Comparison of ENCODE assay signal across 11 cellular contexts in the genomic region with DNA sequence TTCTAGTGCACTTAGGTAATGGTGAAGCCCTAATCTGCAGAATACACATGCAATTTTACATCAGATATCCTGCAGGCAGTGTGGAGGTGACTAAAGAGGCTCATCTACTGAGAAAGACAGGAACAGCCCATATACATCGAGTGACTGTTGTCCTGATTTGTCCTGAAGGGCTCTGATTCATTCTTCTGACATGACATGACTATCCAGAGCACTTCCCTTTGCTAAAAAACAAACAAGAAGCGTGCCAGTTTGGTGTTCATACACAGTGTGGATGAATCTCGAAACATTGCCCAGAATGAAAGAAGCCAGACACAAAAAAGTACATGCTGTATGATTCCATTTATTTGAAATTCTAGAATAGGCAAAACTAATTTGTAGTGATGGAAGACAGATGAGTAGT. TPM values are rescaled to one million over a fixed set of nuclear protein-coding genes. Genes with fewer than 3 reads are reported as not detected.
A peak's percentile ranks its signal among the peaks of the same experiment; 100 is the strongest.
DNase-seq lines count a peak whose midpoint lies in the region; ATAC-seq and TF ChIP-seq lines count a peak whose summit lies in the region.
"Had no signal": no experiment of that assay in that cellular context is flagged by ENCODE, and none has a peak within 500 bp of the region (broad histone marks: within the 10 kb centered on the region; RNA-seq: fewer than 3 reads in every experiment).

No MANE protein-coding gene starts in this region.

- no peaks in the 10 kb centered on the region for H3K9me3 ChIP-seq in liver (ENCODE audit: control insufficient read depth in 4 of 4, low read length in 3 of 4)

- H3K4me1 ChIP-seq in liver (ENCODE audit: control insufficient read depth in 4 of 4, insufficient read depth in 4 of 4, low read length in 3 of 4) = peaks cover 0 to 7% (median under 1%) of the 10 kb centered on the region in 4 donors

- TF ChIP-seq CTCF in brain microvascular endothelial cell (IDR thresholded peaks at IDR 0.05; ENCODE audit: low read depth, low read length, missing control alignments) = no peak
- no peak for TF ChIP-seq CTCF in liver (IDR thresholded peaks at IDR 0.05; ENCODE audit: low read depth, low read length, missing input control)

- H3K36me3 ChIP-seq in brain microvascular endothelial cell (replicated peaks) = no peaks in the 10 kb centered on the region
- H3K36me3 ChIP-seq in liver (ENCODE audit: control insufficient read depth in 4 of 4, insufficient read depth in 3 of 4, low read depth in 1 of 4, low read length in 3 of 4) = no peaks in the 10 kb centered on the region

- H3K9ac ChIP-seq in liver (ENCODE audit: low read depth in 1 of 2, low read length in 2 of 2) = no peak overlapping the region

- in situ Hi-C loops in brain microvascular endothelial cell (cut with HindIII; ENCODE audit: low pct_ligation_motif_present, low sequenced_read_pairs) = no loop called here

- H3K4me3 ChIP-seq in brain microvascular endothelial cell (ENCODE audit: low read depth, low read length) (no peak overlapping the region), liver (ENCODE audit: low read depth in 1 of 3, low read length in 3 of 3) (no peak overlapping the region)

- peak; percentile 76 for DNase-seq in DMS53 (lab: John Stamatoyannopoulos, UW)
- DNase-seq in M059J (ENCODE audit: low read depth) = peak; percentile 89
- peak; percentile 61 for DNase-seq in brain microvascular endothelial cell
- DNase-seq in activated T-cell treated with anti-CD3 and anti-CD28 coated beads, Interleukin-2, amount 50 U/mL, for 48 hours = no peak
- DNase-seq in NCI-H1105 treated with DMSO at 0.1 percent for 48 hours (lab: John Stamatoyannopoulos, UW) = no peak
- DNase-seq: activated T-cell treated with anti-CD3 and anti-CD28 coated beads, Interleukin-2, amount 50 U/mL, for 1 hour; GOT3 had no signal

- WGBS in liver = 24% methylated on average over 3 of the region's 3 CpGs

- H3K27me3 ChIP-seq in brain microvascular endothelial cell (replicated peaks) (no peaks in the 10 kb centered on the region), liver (ENCODE audit: control insufficient read depth in 4 of 4, insufficient read depth in 4 of 4, low read length in 3 of 4) (no peaks in the 10 kb centered on the region)

- no peak for TF ChIP-seq RAD21 in liver (IDR thresholded peaks at IDR 0.05)

- ATAC-seq in GM19452 (IDR thresholded peaks at IDR 0.05; ENCODE audit: unreplicated experiment) (no peak), HG03432 (IDR thresholded peaks at IDR 0.05; ENCODE audit: unreplicated experiment) (no peak)

- H3K27ac ChIP-seq in brain microvascular endothelial cell (peak overlapping the region; percentile 49), liver (ENCODE audit: low read depth in 1 of 2, low read length in 2 of 2) (no peak overlapping the region)
- H3K27ac ChIP-seq: HL-60 had no signal

TF ChIP-seq in liver, 16 proteins besides CTCF, POLR2A, EP300 and RAD21:
- TF ChIP-seq HNF4G (IDR thresholded peaks at IDR 0.05) (no peak), FOXA2 (IDR thresholded peaks at IDR 0.05) (peak; percentile 6)

RNA-seq across cellular contexts. Expression of a gene that starts 48.0 kb away (rescaled TPM):
- total RNA-seq in M059J (2014; rRNA removed; shearing (Covaris generic)) = 11.8 and 17.2 TPM in 2 replicates
- 1 to 10 TPM; 1.3 to 7.4 TPM for total RNA-seq in liver
- polyA plus RNA-seq in liver = under 1 TPM; 0.40 to 0.89 TPM

Comparison
In these comparisons a context has a peak if more than half of its experiments do, and no peak if none do; other contexts are left out.
1. DNase-seq: peak in DMS53 (single experiment), M059J (single experiment) and brain microvascular endothelial cell (single experiment); none in activated T-cell treated with anti-CD3 and anti-CD28 coated beads, Interleukin-2, amount 50 U/mL, for 48 hours (0 of 2) and NCI-H1105 treated with DMSO at 0.1 percent for 48 hours (single experiment).